Comparison of ENCODE assay signal across 20 cellular contexts in genomic region chr22:21927174-21927823, GRCh38. TPM values are rescaled to one million over a fixed set of nuclear protein-coding genes. Genes with fewer than 3 reads are reported as not detected.
DNase-seq lines count a peak whose midpoint lies in the region; ATAC-seq lines count a peak whose summit lies in the region.
"Had no signal": no experiment of that assay in that cellular context is flagged by ENCODE, and none has a peak within 500 bp of the region (broad histone marks: within the 10 kb centered on the region; RNA-seq: fewer than 3 reads in every experiment).

No MANE protein-coding gene starts in this region.

- H3K9ac ChIP-seq in NT2/D1 (ENCODE audit: insufficient read length, low read depth): peak overlapping the region; percentile 28
- H3K9ac ChIP-seq: KMS-11 had no signal

- intact Hi-C loops in posterior vena cava (cut with DNase I): no loop called here

- ATAC-seq in esophagus mucosa (peak; percentile 6), GM19351 (IDR thresholded peaks at IDR 0.05; ENCODE audit: unreplicated experiment) (no peak)
- ATAC-seq: activated naive CD4-positive, alpha-beta T cell treated with anti-CD3 and anti-CD28 coated beads, Interleukin-2, amount 50 U/mL, for 72 hours; activated T-cell treated with anti-CD3 and anti-CD28 coated beads, Interleukin-2, amount 50 U/mL, for 72 hours; gastroesophageal sphincter; HCT116 had no signal

- H3K36me3 ChIP-seq in NT2/D1 (ENCODE audit: insufficient read depth, insufficient read length, low read length): peaks cover 24% of the 10 kb centered on the region

- H3K4me3 ChIP-seq in NT2/D1 (ENCODE audit: insufficient read length, low read depth): no peak overlapping the region
- H3K4me3 ChIP-seq: ascending aorta, gastroesophageal sphincter, Peyer's patch had no signal

- no peaks in the 10 kb centered on the region for H3K9me3 ChIP-seq in NT2/D1 (ENCODE audit: insufficient read depth, low read length)
- H3K9me3 ChIP-seq: ascending aorta, gastroesophageal sphincter, Peyer's patch had no signal

- H3K27me3 ChIP-seq in NT2/D1 (ENCODE audit: insufficient read depth, insufficient read length): no peaks in the 10 kb centered on the region
- H3K27me3 ChIP-seq: ascending aorta, gastroesophageal sphincter, Peyer's patch had no signal

- H3K4me1 ChIP-seq in NT2/D1 (ENCODE audit: insufficient read depth, insufficient read length): peaks cover 25% of the 10 kb centered on the region
- H3K4me1 ChIP-seq: ascending aorta, gastroesophageal sphincter, Peyer's patch had no signal

- DNase-seq in DMS 273 (lab: John Stamatoyannopoulos, UW; ENCODE audit: unreplicated experiment) (peak; percentile 37), DMS 273 treated with DMSO at 0.1 percent for 48 hours (lab: John Stamatoyannopoulos, UW) (no peak), NT2/D1 (ENCODE audit: low read depth, low spot score) (no peak), posterior vena cava (ENCODE audit: low spot score) (peak; percentile 59), NCI-H774 (lab: John Stamatoyannopoulos, UW) (no peak), NCI-H1930 (lab: John Stamatoyannopoulos, UW) (no peak)
- DNase-seq: activated CD4-positive, alpha-beta T cell treated with anti-CD3 and anti-CD28 coated beads for 48 hours; activated T-cell treated with anti-CD3 and anti-CD28 coated beads, Interleukin-2, amount 50 U/mL, for 72 hours; effector CD8-positive, alpha-beta T cell; NCI-H510A treated with DMSO at 0.1 percent for 48 hours; Peyer's patch; stimulated activated CD4-positive, alpha-beta T cell treated with anti-CD3 and anti-CD28 coated beads, Interleukin-12 subunit alpha, Interleukin-12 subunit beta, amount 100 ng/mL, for 4 hours; trophoblast cell had no signal

RNA-seq across cellular contexts. Expression of gene PPM1F, which starts 25.3 kb away (rescaled TPM):
- total RNA-seq in esophagus mucosa: 21.3 TPM
- 10 to 100 TPM; 39.4 to 55.8 TPM for total RNA-seq in posterior vena cava

RNA-seq across cellular contexts. Expression of gene TOP3B, which starts 55.3 kb away (rescaled TPM):
- total RNA-seq in esophagus mucosa (12.8 TPM), posterior vena cava (10 to 100 TPM; 15.2 to 19.3 TPM)

RNA-seq across cellular contexts. Expression of gene MAPK1, which starts 59.9 kb away (rescaled TPM):
- total RNA-seq in esophagus mucosa (112 TPM), posterior vena cava (100 to 1,000 TPM; 138 to 141 TPM)

Comparison
In these comparisons a context has a peak if more than half of its experiments do, and no peak if none do; other contexts are left out.
1. DNase-seq: peak in DMS 273 (single experiment) and posterior vena cava (single experiment); none in DMS 273 treated with DMSO at 0.1 percent for 48 hours (single experiment), NT2/D1 (single experiment), NCI-H774 (single experiment) and NCI-H1930 (0 of 2).